ENCODE assay signal across 20 cellular contexts in genomic region chr2:34549710-34550345, GRCh38.
DNase-seq lines count a peak whose midpoint lies in the region; ATAC-seq, FAIRE-seq and TF ChIP-seq lines count a peak whose summit lies in the region.
"Had no signal": no experiment of that assay in that cellular context is flagged by ENCODE, and none has a peak within 500 bp of the region (broad histone marks: within the 10 kb centered on the region; RNA-seq: fewer than 3 reads in every experiment).

No MANE protein-coding gene starts in this region.

- H3K4me3 Mint-ChIP-seq in activated T-cell treated with anti-CD3 and anti-CD28 coated beads, Interleukin-2, amount 50 U/mL, for 72 hours, result no peak overlapping the region
- H3K4me3 Mint-ChIP-seq: B cell; CD8-positive, alpha-beta T cell; H9 had no signal

- TF ChIP-seq POLR2A in HepG2 (IDR thresholded peaks at IDR 0.05; ENCODE audit: insufficient read depth in 1 of 2, low read depth in 2 of 2, low read length in 2 of 2), result no peak
- TF ChIP-seq POLR2A in right lobe of liver (IDR thresholded peaks at IDR 0.05), result no peak

- no peaks in the 10 kb centered on the region for H3K4me1 Mint-ChIP-seq in activated T-cell treated with anti-CD3 and anti-CD28 coated beads, Interleukin-2, amount 50 U/mL, for 72 hours (ENCODE audit: low read depth)
- H3K4me1 Mint-ChIP-seq: B cell had no signal

- intact Hi-C loops in HepG2 (cut with micrococcal nuclease; ENCODE audit: unreplicated experiment), result no loop called here
- intact Hi-C loops in right lobe of liver (cut with DNase I), result no loop called here
- intact Hi-C loops in mammary epithelial cell (cut with micrococcal nuclease), result loop anchor here (5.0 kb wide), 1 partner anchor 448 kb away; no protein-coding TSS in a partner anchor
- intact Hi-C loops in dorsolateral prefrontal cortex (cut with DNase I), result no loop called here

- H3K36me3 Mint-ChIP-seq in activated T-cell treated with anti-CD3 and anti-CD28 coated beads, Interleukin-2, amount 50 U/mL, for 72 hours (ENCODE audit: insufficient read depth in 2 of 2), result no peaks in the 10 kb centered on the region
- H3K36me3 Mint-ChIP-seq: CD8-positive, alpha-beta T cell had no signal

- H3K27me3 Mint-ChIP-seq in activated T-cell treated with anti-CD3 and anti-CD28 coated beads, Interleukin-2, amount 50 U/mL, for 72 hours (ENCODE audit: low read depth), result no peaks in the 10 kb centered on the region
- H3K27me3 Mint-ChIP-seq: B cell had no signal

- dilution Hi-C loops in mammary epithelial cell (cut with HindIII; ENCODE audit: low sequenced_read_pairs), result no loop called here

- H3K27me3 ChIP-seq in HepG2 (ENCODE audit: control insufficient read depth in 1 of 2, insufficient read depth in 2 of 2, low read length in 2 of 2) (no peaks in the 10 kb centered on the region), right lobe of liver (no peaks in the 10 kb centered on the region), mammary epithelial cell (ENCODE audit: insufficient read depth, low read length) (no peaks in the 10 kb centered on the region), dorsolateral prefrontal cortex (no peaks in the 10 kb centered on the region)
- H3K27me3 ChIP-seq: BLaER1 treated with 17β-estradiol and CSF1 and Interleukin-3, amounts not matched to agents 10 nM and 100 nM had no signal

- no peak overlapping the region for H3K27ac ChIP-seq in HepG2 (ENCODE audit: extremely low read length, insufficient read depth, low read length)
- H3K27ac ChIP-seq in right lobe of liver, result no peak overlapping the region
- H3K27ac ChIP-seq in mammary epithelial cell (ENCODE audit: insufficient read depth, low read depth, low read length), result peak overlapping the region; percentile 55
- peak overlapping the region; percentile 91 for H3K27ac ChIP-seq in epithelial cell of prostate
- H3K27ac ChIP-seq in dorsolateral prefrontal cortex, result no peak overlapping the region
- H3K27ac ChIP-seq: BLaER1 treated with 17β-estradiol and CSF1 and Interleukin-3, amounts not matched to agents 10 nM and 100 nM; HL-60 had no signal

- no peak for TF ChIP-seq RAD21 in HepG2 (CRISPR knock-in tag; IDR thresholded peaks at IDR 0.05)

- no peak for DNase-seq in HepG2 (ENCODE audit: low spot score)
- no peak for DNase-seq in right lobe of liver
- DNase-seq in mammary epithelial cell, result peak; percentile 82
- DNase-seq in epithelial cell of prostate (ENCODE audit: low read depth, low spot score), result peak; percentile 87
- peak; percentile 47 for DNase-seq in kidney tubule cell (ENCODE audit: low spot score)
- DNase-seq in dorsolateral prefrontal cortex, result no peak
- no peak for DNase-seq in HCEC 1CT
- no peak for DNase-seq in activated T-cell treated with anti-CD3 and anti-CD28 coated beads, Interleukin-2, amount 50 U/mL, for 72 hours
- DNase-seq: 8988T; Calu3; CD8-positive, alpha-beta T cell; DND-41; EL; GOT3; H9; KG1 had no signal

- no peaks in the 10 kb centered on the region for H4K20me1 ChIP-seq in HepG2 (ENCODE audit: insufficient read depth, low read length)
- H4K20me1 ChIP-seq in mammary epithelial cell (ENCODE audit: insufficient read depth, low read length), result no peaks in the 10 kb centered on the region
- H4K20me1 ChIP-seq: BLaER1 treated with 17β-estradiol and CSF1 and Interleukin-3, amounts not matched to agents 10 nM and 100 nM had no signal

- H2AFZ ChIP-seq in HepG2 (ENCODE audit: low read length), result no peak overlapping the region
- peak overlapping the region; percentile 64 for H2AFZ ChIP-seq in mammary epithelial cell (ENCODE audit: low read depth, low read length)

- H3K27ac Mint-ChIP-seq in activated T-cell treated with anti-CD3 and anti-CD28 coated beads, Interleukin-2, amount 50 U/mL, for 72 hours, result no peak overlapping the region
- H3K27ac Mint-ChIP-seq: B cell; CD8-positive, alpha-beta T cell; H9 had no signal

- no peak for TF ChIP-seq EP300 in HepG2 (IDR thresholded peaks at IDR 0.05; ENCODE audit: low read depth in 2 of 2, low read length in 2 of 2)
- TF ChIP-seq EP300 in HepG2 (CRISPR knock-in tag; IDR thresholded peaks at IDR 0.05; ENCODE audit: borderline replicate concordance), result no peak

- no peak for TF ChIP-seq CTCF in HepG2 (CRISPR knock-in tag; IDR thresholded peaks at IDR 0.05)
- TF ChIP-seq CTCF in right lobe of liver (IDR thresholded peaks at IDR 0.05), result no peak
- no peak for TF ChIP-seq CTCF in mammary epithelial cell (conservative IDR thresholded peaks at IDR 0.05 in 1 of 2, IDR thresholded peaks at IDR 0.05 in 1 of 2; ENCODE audit: extremely low read depth in 1 of 2, insufficient read depth in 1 of 2, low read depth in 1 of 2, low read length in 2 of 2)
- no peak for TF ChIP-seq CTCF in dorsolateral prefrontal cortex (IDR thresholded peaks at IDR 0.05 in 54 of 56, conservative IDR thresholded peaks at IDR 0.05 in 2 of 56; ENCODE audit: low read depth in 1 of 56, partially characterized antibody in 56 of 56)

- in situ Hi-C loops in HepG2 (cut with HindIII; ENCODE audit: extremely low pct_ligation_motif_present, low pct_unique_long_range_greater_than_20kb) (no loop called here), mammary epithelial cell (cut with MboI; ENCODE audit: low sequenced_read_pairs in 2 of 2) (no loop called here)

- WGBS in HepG2 (ENCODE audit: low lambda C conversion rate), result 15% methylated on average over 3 of the region's 3 CpGs
- 61% methylated on average over 3 of the region's 3 CpGs for WGBS in right lobe of liver (ENCODE audit: insufficient coverage, low coverage, low lambda C conversion rate, missing lambda C conversion rate)
- WGBS in mammary epithelial cell (ENCODE audit: low coverage, missing lambda C conversion rate), result 0% methylated on average over 1 of the region's 3 CpGs

- H3K4me1 ChIP-seq in HepG2 (ENCODE audit: insufficient read depth, low read length) (no peaks in the 10 kb centered on the region), right lobe of liver (no peaks in the 10 kb centered on the region), mammary epithelial cell (ENCODE audit: insufficient read depth, low read length) (peaks cover 6% of the 10 kb centered on the region)
- H3K4me1 ChIP-seq: BLaER1 treated with 17β-estradiol and CSF1 and Interleukin-3, amounts not matched to agents 10 nM and 100 nM had no signal

- ATAC-seq in HepG2 (no peak), right lobe of liver (no peak)
- ATAC-seq in activated T-cell treated with anti-CD3 and anti-CD28 coated beads, Interleukin-2, amount 50 U/mL, for 72 hours (replicated peaks in 1 of 2), result no peak
- ATAC-seq: CD8-positive, alpha-beta T cell; GM12878 had no signal

- H3K4me2 ChIP-seq in HepG2 (ENCODE audit: low read depth, low read length) (no peak overlapping the region), mammary epithelial cell (ENCODE audit: insufficient read depth, low read depth, low read length) (peak overlapping the region; percentile 60)
- H3K4me2 ChIP-seq: BLaER1 treated with 17β-estradiol and CSF1 and Interleukin-3, amounts not matched to agents 10 nM and 100 nM had no signal

- POLR2A ChIA-PET in HepG2 (lab: Yijun Ruan, JAX), result no interaction called here

- peaks cover 1 to 5% of the 10 kb centered on the region in 2 donors for H3K9me3 Mint-ChIP-seq in activated T-cell treated with anti-CD3 and anti-CD28 coated beads, Interleukin-2, amount 50 U/mL, for 72 hours

- BruUV-seq in HepG2 (replicated peaks; lab: Mats Ljungman, UMichigan) (no TSS peak), mammary epithelial cell (replicated peaks; lab: Mats Ljungman, UMichigan) (no TSS peak)

- FAIRE-seq in HepG2 (lab: Jason Lieb, UNC), result no peak
- FAIRE-seq: GM12878 had no signal

- peaks cover 40% of the 10 kb centered on the region for H3K9me3 ChIP-seq in HepG2 (ENCODE audit: low read length)
- H3K9me3 ChIP-seq in right lobe of liver, result no peaks in the 10 kb centered on the region
- peaks cover 3% of the 10 kb centered on the region for H3K9me3 ChIP-seq in mammary epithelial cell (replicated peaks; ENCODE audit: insufficient read depth, low read length)

- H3K79me2 ChIP-seq in HepG2 (ENCODE audit: insufficient read depth, low read length) (no peaks in the 10 kb centered on the region), mammary epithelial cell (ENCODE audit: insufficient read depth, low read length) (no peaks in the 10 kb centered on the region)

- CTCF ChIA-PET in HepG2 (lab: Yijun Ruan, JAX; ENCODE audit: low intra/inter-chr PET ratio, low total read pairs) (no interaction called here), mammary epithelial cell (lab: Charles Lee; ENCODE audit: low non-redundant PET) (no interaction called here)

- H3K9ac ChIP-seq in HepG2 (ENCODE audit: insufficient read depth, low read depth, low read length), result no peak overlapping the region
- H3K9ac ChIP-seq in mammary epithelial cell (ENCODE audit: insufficient read depth, low read length), result no peak overlapping the region
- H3K9ac ChIP-seq: BLaER1 treated with 17β-estradiol and CSF1 and Interleukin-3, amounts not matched to agents 10 nM and 100 nM had no signal

- H3K36me3 ChIP-seq in HepG2 (replicated peaks in 1 of 2; ENCODE audit: control insufficient read depth in 1 of 2, insufficient read depth in 2 of 2, low read length in 2 of 2) (no peaks in the 10 kb centered on the region), right lobe of liver (no peaks in the 10 kb centered on the region), mammary epithelial cell (ENCODE audit: insufficient read depth, low read length) (no peaks in the 10 kb centered on the region)
- H3K36me3 ChIP-seq: BLaER1 treated with 17β-estradiol and CSF1 and Interleukin-3, amounts not matched to agents 10 nM and 100 nM had no signal

- H3K4me3 ChIP-seq in HepG2 (replicated peaks in 1 of 3; ENCODE audit: insufficient read depth in 1 of 3, low read depth in 2 of 3, low read length in 3 of 3) (no peak overlapping the region), right lobe of liver (no peak overlapping the region), mammary epithelial cell (replicated peaks in 1 of 3; ENCODE audit: insufficient read depth in 1 of 3, low read depth in 2 of 3, low read length in 3 of 3) (no peak overlapping the region), dorsolateral prefrontal cortex (no peak overlapping the region)
- H3K4me3 ChIP-seq: BLaER1 treated with 17β-estradiol and CSF1 and Interleukin-3, amounts not matched to agents 10 nM and 100 nM; GM12878 had no signal

TF ChIP-seq in HepG2, 621 proteins besides CTCF, POLR2A, EP300 and RAD21:
- TF ChIP-seq MAFK (conservative IDR thresholded peaks at IDR 0.05 in 1 of 2, IDR thresholded peaks at IDR 0.05 in 1 of 2; ENCODE audit: low read length in 2 of 2) (peak; percentile 51 to 81; a peak in 3 of 4 replicates), MAFF (IDR thresholded peaks at IDR 0.05; ENCODE audit: low read depth, low read length) (peak; percentile 71), ZNF451 (CRISPR knock-in tag; IDR thresholded peaks at IDR 0.05) (no peak)

Comparison
In these comparisons a context has a peak if more than half of its experiments do, and no peak if none do; other contexts are left out.
1. DNase-seq: peak in mammary epithelial cell (single experiment), epithelial cell of prostate (single experiment) and kidney tubule cell (single experiment); none in HepG2 (single experiment), right lobe of liver (0 of 3), dorsolateral prefrontal cortex (0 of 10), HCEC 1CT (single experiment) and activated T-cell treated with anti-CD3 and anti-CD28 coated beads, Interleukin-2, amount 50 U/mL, for 72 hours (0 of 2).
2. H3K27ac ChIP-seq: peak in mammary epithelial cell (single experiment) and epithelial cell of prostate (single experiment); none in HepG2 (single experiment), right lobe of liver (0 of 3) and dorsolateral prefrontal cortex (0 of 59).